ENCODE assay signal across 16 cellular contexts in genomic region chr2:72548081-72548764, GRCh38.
A peak's percentile ranks its signal among the peaks of the same experiment; 100 is the strongest.
DNase-seq lines count a peak whose midpoint lies in the region; ATAC-seq and TF ChIP-seq lines count a peak whose summit lies in the region.
"Had no signal": no experiment of that assay in that cellular context is flagged by ENCODE, and none has a peak within 500 bp of the region (broad histone marks: within the 10 kb centered on the region; RNA-seq: fewer than 3 reads in every experiment).

No MANE protein-coding gene starts in this region.

- intact Hi-C loops in heart right ventricle (cut with DNase I), result no loop called here
- intact Hi-C loops in left cardiac atrium (cut with DNase I), result no loop called here
- intact Hi-C loops in right lobe of liver (cut with DNase I), result no loop called here

- H3K27me3 ChIP-seq in heart right ventricle (no peaks in the 10 kb centered on the region), right lobe of liver (no peaks in the 10 kb centered on the region), H7 (ENCODE audit: control insufficient read depth, insufficient read depth, low read length) (no peaks in the 10 kb centered on the region)

- ATAC-seq in heart right ventricle (peak in 5 of 8 donors; percentile 34 to 62 (median 47)), left cardiac atrium (no peak), right lobe of liver (peak; percentile 63 to 89 (median 76)), HG03159 (IDR thresholded peaks at IDR 0.05; ENCODE audit: unreplicated experiment) (no peak), esophagus mucosa (no peak)

- TF ChIP-seq CTCF in heart right ventricle (IDR thresholded peaks at IDR 0.05) (no peak), right lobe of liver (IDR thresholded peaks at IDR 0.05) (no peak)

- no peak for DNase-seq in heart right ventricle
- DNase-seq in left cardiac atrium, result no peak
- peak; percentile 75 for DNase-seq in dermis blood vessel endothelial cell
- DNase-seq in right lobe of liver, result no peak
- DNase-seq in H7, result no peak
- no peak for DNase-seq in HT-29 (ENCODE audit: low spot score)
- DNase-seq: C1 segment of cervical spinal cord, GF-D8, HCEC 1CT, NCI-H1930, NCI-H2171, NCI-H446, NCI-H69, SHP77 had no signal

- peaks cover 0 to 23% (median 6%) of the 10 kb centered on the region in 9 donors for H3K4me1 ChIP-seq in heart right ventricle
- H3K4me1 ChIP-seq in right lobe of liver, result peaks cover 0 to 11% (median 0%) of the 10 kb centered on the region in 4 donors

- H3K4me3 ChIP-seq in heart right ventricle (no peak overlapping the region), right lobe of liver (no peak overlapping the region), H7 (ENCODE audit: insufficient read depth, low read depth, low read length) (no peak overlapping the region)

- H3K36me3 ChIP-seq in heart right ventricle (no peaks in the 10 kb centered on the region), right lobe of liver (no peaks in the 10 kb centered on the region), H7 (replicated peaks; ENCODE audit: control insufficient read depth, insufficient read depth, low read length) (no peaks in the 10 kb centered on the region)

- 54 to 58% methylated on average over 5 of the region's 5 CpGs for WGBS in heart right ventricle, 2 donors
- WGBS in right lobe of liver (ENCODE audit: insufficient coverage, low coverage, low lambda C conversion rate, missing lambda C conversion rate), result 23% methylated on average over 5 of the region's 5 CpGs

- H3K9me3 ChIP-seq in heart right ventricle, result no peaks in the 10 kb centered on the region
- H3K9me3 ChIP-seq in right lobe of liver, result no peaks in the 10 kb centered on the region

- TF ChIP-seq POLR2A in right lobe of liver (IDR thresholded peaks at IDR 0.05), result no peak

- H3K27ac ChIP-seq in heart right ventricle, result no peak overlapping the region
- H3K27ac ChIP-seq in right lobe of liver, result no peak overlapping the region

Comparison
In these comparisons a context has a peak if more than half of its experiments do, and no peak if none do; other contexts are left out.
1. ATAC-seq: peak in heart right ventricle (5 of 8) and right lobe of liver (4 of 4); none in left cardiac atrium (0 of 2), HG03159 (single experiment) and esophagus mucosa (single experiment).